Comparison of ENCODE assay signal across 17 cellular contexts in the genomic region with DNA sequence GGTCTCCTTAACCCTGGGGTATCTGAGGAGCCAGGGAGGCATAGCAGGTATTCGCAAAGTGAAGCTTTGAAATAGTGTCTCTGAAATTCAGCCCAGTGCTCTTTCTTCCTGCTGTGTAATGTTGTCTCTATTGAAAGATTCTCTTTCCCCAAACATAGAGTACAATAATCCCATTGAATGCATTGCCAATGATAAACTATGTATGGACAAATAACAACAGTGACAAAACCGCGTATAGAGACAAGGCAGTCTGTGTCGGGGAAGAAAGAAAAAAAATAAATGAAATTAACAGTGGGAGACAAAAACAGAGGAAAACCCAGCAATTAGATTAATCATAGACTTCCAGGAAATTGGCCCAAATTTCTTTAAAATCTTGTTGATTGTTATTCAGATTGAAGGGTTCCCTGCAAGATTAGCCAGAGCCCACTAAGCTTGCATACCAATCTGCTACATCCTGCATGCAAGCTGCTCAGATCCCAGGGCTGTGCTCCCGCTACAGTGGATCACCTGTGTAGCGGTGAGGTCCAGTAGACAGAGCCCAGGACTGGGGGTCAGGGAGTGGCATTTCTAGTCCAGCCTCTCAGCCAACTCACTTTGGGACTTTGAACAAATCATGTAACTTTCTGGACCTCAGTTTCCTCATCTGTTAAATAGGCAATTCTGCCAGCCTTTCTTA.
DNase-seq lines count a peak whose midpoint lies in the region; TF ChIP-seq lines count a peak whose summit lies in the region.
"Had no signal": no experiment of that assay in that cellular context is flagged by ENCODE, and none has a peak within 500 bp of the region (broad histone marks: within the 10 kb centered on the region; RNA-seq: fewer than 3 reads in every experiment).

No MANE protein-coding gene starts in this region.

- TF ChIP-seq CTCF in nephron (IDR thresholded peaks at IDR 0.05; ENCODE audit: unreplicated experiment in 3 of 3), result no peak
- no peak for TF ChIP-seq CTCF in MCF 10A (IDR thresholded peaks at IDR 0.05; ENCODE audit: unreplicated experiment)

- intact Hi-C loops in MCF 10A (cut with micrococcal nuclease), result no loop called here
- intact Hi-C loops in activated T-helper 2 cell treated with anti-CD3 and anti-CD28 coated beads, Interferon-gamma antibody, Interleukin-2, Interleukin-4, amounts not matched to agents 10 μg/mL and 5 μg/mL and 100 μg/mL, durations not matched to agents 14 hours and 24 hours and 36 hours (cut with micrococcal nuclease), result no loop called here

- H3K36me3 Mint-ChIP-seq in nephron (ENCODE audit: low read depth) (no peaks in the 10 kb centered on the region), MCF 10A (ENCODE audit: insufficient read depth, unreplicated experiment) (peaks cover 4% of the 10 kb centered on the region)
- no peaks in the 10 kb centered on the region for H3K36me3 Mint-ChIP-seq in activated T-helper 2 cell treated with anti-CD3 and anti-CD28 coated beads, Interferon-gamma antibody, Interleukin-2, Interleukin-4, amounts not matched to agents 10 μg/mL and 5 μg/mL and 100 μg/mL, durations not matched to agents 14 hours and 24 hours and 36 hours (ENCODE audit: low read depth)
- H3K36me3 Mint-ChIP-seq: CD4-positive, CD25-positive, alpha-beta regulatory T cell had no signal

- H3K9me3 Mint-ChIP-seq in nephron (no peaks in the 10 kb centered on the region), MCF 10A (ENCODE audit: unreplicated experiment) (no peaks in the 10 kb centered on the region)
- H3K9me3 Mint-ChIP-seq in activated T-helper 2 cell treated with anti-CD3 and anti-CD28 coated beads, Interferon-gamma antibody, Interleukin-2, Interleukin-4, amounts not matched to agents 10 μg/mL and 5 μg/mL and 100 μg/mL, durations not matched to agents 14 hours and 24 hours and 36 hours, result no peaks in the 10 kb centered on the region

- H3K27ac Mint-ChIP-seq in nephron (peak overlapping the region in 2 of 3 experiments; percentile 59 to 64), MCF 10A (ENCODE audit: low read depth, unreplicated experiment) (no peak overlapping the region)
- H3K27ac Mint-ChIP-seq in activated T-helper 2 cell treated with anti-CD3 and anti-CD28 coated beads, Interferon-gamma antibody, Interleukin-2, Interleukin-4, amounts not matched to agents 10 μg/mL and 5 μg/mL and 100 μg/mL, durations not matched to agents 14 hours and 24 hours and 36 hours, result no peak overlapping the region
- H3K27ac Mint-ChIP-seq: CD4-positive, CD25-positive, alpha-beta regulatory T cell had no signal

- H3K27me3 Mint-ChIP-seq in nephron (ENCODE audit: low read depth), result no peaks in the 10 kb centered on the region
- peaks cover 56% of the 10 kb centered on the region for H3K27me3 Mint-ChIP-seq in MCF 10A (ENCODE audit: insufficient read depth, unreplicated experiment)
- no peaks in the 10 kb centered on the region for H3K27me3 Mint-ChIP-seq in activated T-helper 2 cell treated with anti-CD3 and anti-CD28 coated beads, Interferon-gamma antibody, Interleukin-2, Interleukin-4, amounts not matched to agents 10 μg/mL and 5 μg/mL and 100 μg/mL, durations not matched to agents 14 hours and 24 hours and 36 hours (ENCODE audit: low read depth)
- H3K27me3 Mint-ChIP-seq: CD4-positive, CD25-positive, alpha-beta regulatory T cell had no signal

- POLR2A ChIA-PET in MCF 10A (lab: Yijun Ruan, JAX), result no interaction called here

- H3K4me1 Mint-ChIP-seq in nephron (peaks cover 82% of the 10 kb centered on the region), MCF 10A (ENCODE audit: insufficient read depth, unreplicated experiment) (peaks cover 5% of the 10 kb centered on the region)
- no peaks in the 10 kb centered on the region for H3K4me1 Mint-ChIP-seq in activated T-helper 2 cell treated with anti-CD3 and anti-CD28 coated beads, Interferon-gamma antibody, Interleukin-2, Interleukin-4, amounts not matched to agents 10 μg/mL and 5 μg/mL and 100 μg/mL, durations not matched to agents 14 hours and 24 hours and 36 hours (ENCODE audit: low read depth)
- H3K4me1 Mint-ChIP-seq: CD4-positive, CD25-positive, alpha-beta regulatory T cell had no signal

- CTCF ChIA-PET in MCF 10A (lab: Yijun Ruan, JAX), result no interaction called here

- no TSS peak for BruUV-seq in MCF 10A (replicated peaks; lab: Mats Ljungman, UMichigan)

- H3K4me3 Mint-ChIP-seq in nephron (no peak overlapping the region), MCF 10A (ENCODE audit: unreplicated experiment) (no peak overlapping the region)
- no peak overlapping the region for H3K4me3 Mint-ChIP-seq in activated T-helper 2 cell treated with anti-CD3 and anti-CD28 coated beads, Interferon-gamma antibody, Interleukin-2, Interleukin-4, amounts not matched to agents 10 μg/mL and 5 μg/mL and 100 μg/mL, durations not matched to agents 14 hours and 24 hours and 36 hours (ENCODE audit: low read depth)
- H3K4me3 Mint-ChIP-seq: CD4-positive, CD25-positive, alpha-beta regulatory T cell had no signal

- DNase-seq in COLO829 (ENCODE audit: low spot score), result peak; percentile 87
- DNase-seq in NCI-H69 (lab: John Stamatoyannopoulos, UW), result peak; percentile 10
- peak; percentile 56 for DNase-seq in epidermal melanocyte (ENCODE audit: insufficient read length, low spot score)
- no peak for DNase-seq in MCF 10A (ENCODE audit: unreplicated experiment)
- no peak for DNase-seq in C1 segment of cervical spinal cord (lab: John Stamatoyannopoulos, UW)
- DNase-seq in activated T-helper 2 cell treated with anti-CD3 and anti-CD28 coated beads, Interferon-gamma antibody, Interleukin-2, Interleukin-4, amounts not matched to agents 10 μg/mL and 5 μg/mL and 100 μg/mL, durations not matched to agents 14 hours and 24 hours and 36 hours (ENCODE audit: low spot score), result no peak
- DNase-seq: 8988T; ACHN; BE2C; CD4-positive, CD25-positive, alpha-beta regulatory T cell; NCI-H1092 treated with DMSO at 0.1 percent for 48 hours; NCI-H1436 treated with DMSO at 0.1 percent for 48 hours; NCI-H1930; NCI-H2107; NCI-H526; SHP77 had no signal

Comparison
In these comparisons a context has a peak if more than half of its experiments do, and no peak if none do; other contexts are left out.
1. DNase-seq: peak in COLO829 (single experiment), NCI-H69 (single experiment) and epidermal melanocyte (single experiment); none in MCF 10A (single experiment), C1 segment of cervical spinal cord (0 of 14) and activated T-helper 2 cell treated with anti-CD3 and anti-CD28 coated beads, Interferon-gamma antibody, Interleukin-2, Interleukin-4, amounts not matched to agents 10 μg/mL and 5 μg/mL and 100 μg/mL, durations not matched to agents 14 hours and 24 hours and 36 hours (single experiment).
2. H3K27ac Mint-ChIP-seq: peak in nephron (2 of 3); none in MCF 10A (single experiment) and activated T-helper 2 cell treated with anti-CD3 and anti-CD28 coated beads, Interferon-gamma antibody, Interleukin-2, Interleukin-4, amounts not matched to agents 10 μg/mL and 5 μg/mL and 100 μg/mL, durations not matched to agents 14 hours and 24 hours and 36 hours (single experiment).